ENCODE assay signal across 9 cellular contexts in genomic region chr7:158646766-158647474, GRCh38. TPM values are rescaled to one million over a fixed set of nuclear protein-coding genes. Genes with fewer than 3 reads are reported as not detected.
DNase-seq lines count a peak whose midpoint lies in the region; ATAC-seq and TF ChIP-seq lines count a peak whose summit lies in the region.
"Had no signal": no experiment of that assay in that cellular context is flagged by ENCODE, and none has a peak within 500 bp of the region (broad histone marks: within the 10 kb centered on the region; RNA-seq: fewer than 3 reads in every experiment).

No MANE protein-coding gene starts in this region.

- CTCF ChIA-PET in activated CD4-positive, alpha-beta memory T cell treated with anti-CD3 and anti-CD28 coated beads, Interleukin-2, amount 10 ng/mL, durations not matched to agents 7 days and 5 days (lab: Charles Lee), result interaction anchor here (1.1 to 2.0 kb wide), 6 partner anchors 9 to 330 kb away, joined by 3 to 6 read pairs (median 4); no protein-coding TSS in a partner anchor

- H3K36me3 Mint-ChIP-seq in HFFc6 (ENCODE audit: low read depth), result peaks cover 36% of the 10 kb centered on the region
- peaks cover 75% of the 10 kb centered on the region for H3K36me3 Mint-ChIP-seq in activated CD4-positive, alpha-beta memory T cell treated with anti-CD3 and anti-CD28 coated beads, Interleukin-2, amount 10 ng/mL, durations not matched to agents 7 days and 5 days (ENCODE audit: low read depth)

- H3K4me1 Mint-ChIP-seq in HFFc6 (ENCODE audit: low read depth), result peaks cover 45% of the 10 kb centered on the region
- H3K4me1 Mint-ChIP-seq in activated CD4-positive, alpha-beta memory T cell treated with anti-CD3 and anti-CD28 coated beads, Interleukin-2, amount 10 ng/mL, durations not matched to agents 7 days and 5 days, result peaks cover 5% of the 10 kb centered on the region

- H3K36me3 ChIP-seq in lower lobe of right lung, result peaks cover 39% of the 10 kb centered on the region

- H3K27ac ChIP-seq in lower lobe of right lung, result no peak overlapping the region

- H3K4me3 ChIP-seq in lower lobe of right lung, result no peak overlapping the region

- POLR2A ChIA-PET in activated CD4-positive, alpha-beta memory T cell treated with anti-CD3 and anti-CD28 coated beads, Interleukin-2, amount 10 ng/mL, durations not matched to agents 7 days and 5 days (lab: Charles Lee), result interaction anchor here (1.9 kb wide), 1 partner anchor 34 kb away, joined by 5 read pairs; no protein-coding TSS in a partner anchor

- peak; percentile 71 for TF ChIP-seq CTCF in HFFc6 (IDR thresholded peaks at IDR 0.05)
- peak; percentile 49 for TF ChIP-seq CTCF in lower lobe of right lung (IDR thresholded peaks at IDR 0.05)

- peak in 1 of 2 donors; percentile 31 for ATAC-seq in lower lobe of right lung
- ATAC-seq in GM18502 (IDR thresholded peaks at IDR 0.05; ENCODE audit: poor library complexity, unreplicated experiment), result no peak

- H3K27me3 ChIP-seq in lower lobe of right lung (ENCODE audit: low read depth), result no peaks in the 10 kb centered on the region

- no peak overlapping the region for H3K27ac Mint-ChIP-seq in HFFc6
- H3K27ac Mint-ChIP-seq in activated CD4-positive, alpha-beta memory T cell treated with anti-CD3 and anti-CD28 coated beads, Interleukin-2, amount 10 ng/mL, durations not matched to agents 7 days and 5 days, result no peak overlapping the region

- no peaks in the 10 kb centered on the region for H3K9me3 ChIP-seq in lower lobe of right lung

- peaks cover 2% of the 10 kb centered on the region for H3K27me3 Mint-ChIP-seq in HFFc6 (ENCODE audit: insufficient read depth)
- no peaks in the 10 kb centered on the region for H3K27me3 Mint-ChIP-seq in activated CD4-positive, alpha-beta memory T cell treated with anti-CD3 and anti-CD28 coated beads, Interleukin-2, amount 10 ng/mL, durations not matched to agents 7 days and 5 days

- DNase-seq in DMS53 (lab: John Stamatoyannopoulos, UW), result peak; percentile 64
- no peak for DNase-seq in DMS53 treated with DMSO at 0.1 percent for 48 hours (lab: John Stamatoyannopoulos, UW; ENCODE audit: unreplicated experiment)
- DNase-seq in HFFc6, result no peak
- DNase-seq in activated CD4-positive, alpha-beta memory T cell treated with anti-CD3 and anti-CD28 coated beads, Interleukin-2, amount 10 ng/mL, durations not matched to agents 7 days and 5 days, result peak; percentile 31
- no peak for DNase-seq in lower lobe of right lung
- DNase-seq in effector CD8-positive, alpha-beta T cell (lab: John Stamatoyannopoulos, UW), result no peak
- DNase-seq in NCI-H2196 treated with DMSO at 0.1 percent for 48 hours (lab: John Stamatoyannopoulos, UW; ENCODE audit: unreplicated experiment), result no peak
- DNase-seq: kidney glomerular epithelial cell had no signal

- no peak overlapping the region for H3K4me3 Mint-ChIP-seq in HFFc6
- no peak overlapping the region for H3K4me3 Mint-ChIP-seq in activated CD4-positive, alpha-beta memory T cell treated with anti-CD3 and anti-CD28 coated beads, Interleukin-2, amount 10 ng/mL, durations not matched to agents 7 days and 5 days

- intact Hi-C loops in lower lobe of right lung (cut with DNase I), result no loop called here

- H3K9me3 Mint-ChIP-seq in HFFc6, result no peaks in the 10 kb centered on the region
- H3K9me3 Mint-ChIP-seq in activated CD4-positive, alpha-beta memory T cell treated with anti-CD3 and anti-CD28 coated beads, Interleukin-2, amount 10 ng/mL, durations not matched to agents 7 days and 5 days, result no peaks in the 10 kb centered on the region

- no peaks in the 10 kb centered on the region for H3K4me1 ChIP-seq in lower lobe of right lung

RNA-seq across cellular contexts. Expression of gene NCAPG2, which starts 57.7 kb away (rescaled TPM):
- total RNA-seq in HFFc6 (2021; fragmentation: NEBNext Ultra II Directional; extraction: Animal tissue kit (Norgen Biotek cat#: 25700)), result 10 to 100 TPM; 27.1 to 60.3 (median 54.8) TPM
- total RNA-seq in activated CD4-positive, alpha-beta memory T cell treated with anti-CD3 and anti-CD28 coated beads, Interleukin-2, amount 10 ng/mL, durations not matched to agents 7 days and 5 days, result 100 to 1,000 TPM; 151 TPM
- total RNA-seq in lower lobe of right lung, result 10.0 TPM

RNA-seq across cellular contexts. Expression of gene PTPRN2, which starts 59.3 kb away (rescaled TPM):
- total RNA-seq in HFFc6 (2021; fragmentation: NEBNext Ultra II Directional; extraction: Animal tissue kit (Norgen Biotek cat#: 25700)), result under 1 TPM; 0.05 to 0.27 (median 0.23) TPM
- total RNA-seq in activated CD4-positive, alpha-beta memory T cell treated with anti-CD3 and anti-CD28 coated beads, Interleukin-2, amount 10 ng/mL, durations not matched to agents 7 days and 5 days, result 1 to 10 TPM; 4.7 to 4.8 TPM
- 6.8 TPM for total RNA-seq in lower lobe of right lung

Comparison
In these comparisons a context has a peak if more than half of its experiments do, and no peak if none do; other contexts are left out.
1. DNase-seq: peak in DMS53 (single experiment) and activated CD4-positive, alpha-beta memory T cell treated with anti-CD3 and anti-CD28 coated beads, Interleukin-2, amount 10 ng/mL, durations not matched to agents 7 days and 5 days (single experiment); none in DMS53 treated with DMSO at 0.1 percent for 48 hours (single experiment), HFFc6 (single experiment), lower lobe of right lung (single experiment), effector CD8-positive, alpha-beta T cell (single experiment) and NCI-H2196 treated with DMSO at 0.1 percent for 48 hours (single experiment).